ENCODE assay signal across 17 cellular contexts in genomic region chr11:117034901-117035300, GRCh38.
"Had no signal": no experiment of that assay in that cellular context is flagged by ENCODE, and none has a peak within 500 bp of the region (broad histone marks: within the 10 kb centered on the region; RNA-seq: fewer than 3 reads in every experiment).

No MANE protein-coding gene starts in this region.

- H3K4me3 ChIP-seq: coronary artery, esophagus muscularis mucosa, ovary, smooth muscle cell, testis, tibial nerve, upper lobe of right lung, vagina had no signal

- H3K27me3 ChIP-seq: esophagus muscularis mucosa, ovary, testis, tibial nerve, upper lobe of right lung, vagina had no signal

- H3K27ac ChIP-seq: coronary artery, epithelial cell of prostate, esophagus muscularis mucosa, ovary, tibial nerve, upper lobe of right lung, vagina had no signal

- DNase-seq: effector CD8-positive, alpha-beta T cell; foreskin fibroblast; immature natural killer cell; natural killer cell; nucleus accumbens; ovary; right cardiac atrium; stimulated activated CD4-positive, alpha-beta T cell treated with anti-CD3 and anti-CD28 coated beads, Interleukin-2, amount 100 ng/mL, for 48 hours; stimulated activated naive CD4-positive, alpha-beta T cell treated with Interleukin-2 at 50 U/mL for 16 hours; testis; upper lobe of right lung had no signal

- H3K36me3 ChIP-seq: esophagus muscularis mucosa, ovary, tibial nerve, upper lobe of right lung, vagina had no signal

- H3K9me3 ChIP-seq: esophagus muscularis mucosa, ovary, testis, tibial nerve, upper lobe of right lung, vagina had no signal
